10 cellular contexts compared by ENCODE assay signal in genomic region chr1:228810855-228811654, GRCh38.
DNase-seq lines count a peak whose midpoint lies in the region; ATAC-seq and TF ChIP-seq lines count a peak whose summit lies in the region.
"Had no signal": no experiment of that assay in that cellular context is flagged by ENCODE, and none has a peak within 500 bp of the region (broad histone marks: within the 10 kb centered on the region; RNA-seq: fewer than 3 reads in every experiment).

No MANE protein-coding gene starts in this region.

- H3K36me3 Mint-ChIP-seq in activated CD4-positive, alpha-beta T cell treated with anti-CD3 and anti-CD28 coated beads, Interleukin-2, amount 10 ng/mL, durations not matched to agents 7 days and 5 days (ENCODE audit: low read depth) = peaks cover 12% of the 10 kb centered on the region

- CTCF ChIA-PET in activated CD4-positive, alpha-beta T cell treated with anti-CD3 and anti-CD28 coated beads, Interleukin-2, amount 10 ng/mL, durations not matched to agents 7 days and 5 days (lab: Charles Lee) = interaction anchor here (1.0 kb wide), 1 partner anchor 17 kb away, joined by 4 read pairs; no protein-coding TSS in a partner anchor

- H3K36me3 ChIP-seq in thyroid gland = no peaks in the 10 kb centered on the region

- TF ChIP-seq POLR2A in thyroid gland (IDR thresholded peaks at IDR 0.05) = no peak

- intact Hi-C loops in thyroid gland (cut with DNase I) = no loop called here

- ATAC-seq in HG03460 (IDR thresholded peaks at IDR 0.05; ENCODE audit: unreplicated experiment) (peak; percentile 54), GM19455 (IDR thresholded peaks at IDR 0.05; ENCODE audit: unreplicated experiment) (no peak)

- no peak overlapping the region for H3K4me3 ChIP-seq in thyroid gland (replicated peaks in 1 of 3)

- H3K9me3 ChIP-seq in thyroid gland = no peaks in the 10 kb centered on the region

- POLR2A ChIA-PET in activated CD4-positive, alpha-beta T cell treated with anti-CD3 and anti-CD28 coated beads, Interleukin-2, amount 10 ng/mL, durations not matched to agents 7 days and 5 days (lab: Charles Lee) = no interaction called here

- peak overlapping the region; percentile 58 to 87 (median 80) for H3K27ac ChIP-seq in thyroid gland

- no peak overlapping the region for H3K4me3 Mint-ChIP-seq in activated CD4-positive, alpha-beta T cell treated with anti-CD3 and anti-CD28 coated beads, Interleukin-2, amount 10 ng/mL, durations not matched to agents 7 days and 5 days

- H3K9me3 Mint-ChIP-seq in activated CD4-positive, alpha-beta T cell treated with anti-CD3 and anti-CD28 coated beads, Interleukin-2, amount 10 ng/mL, durations not matched to agents 7 days and 5 days = peaks cover 16% of the 10 kb centered on the region

- no peak for TF ChIP-seq CTCF in thyroid gland (IDR thresholded peaks at IDR 0.05)

- H3K4me1 ChIP-seq in thyroid gland = peaks cover 25 to 38% of the 10 kb centered on the region in 2 donors

- H3K27ac Mint-ChIP-seq in activated CD4-positive, alpha-beta T cell treated with anti-CD3 and anti-CD28 coated beads, Interleukin-2, amount 10 ng/mL, durations not matched to agents 7 days and 5 days = peak overlapping the region; percentile 94

- 52 to 55% methylated on average over 6 of the region's 6 CpGs for WGBS in thyroid gland, 2 donors

- DNase-seq in activated CD4-positive, alpha-beta T cell treated with anti-CD3 and anti-CD28 coated beads, Interleukin-2, amount 10 ng/mL, durations not matched to agents 7 days and 5 days = peak; percentile 61
- no peak for DNase-seq in activated CD4-positive, alpha-beta T cell treated with anti-CD3 and anti-CD28 coated beads for 4 hours
- DNase-seq in globus pallidus (ENCODE audit: low spot score) (peak; percentile 74), thyroid gland (peak; percentile 60 to 62), hepatic stellate cell (ENCODE audit: low spot score) (no peak), HPDE6-E6E7 (ENCODE audit: extremely low spot score) (no peak)
- DNase-seq: ACHN, NCI-H187 had no signal

- H3K27me3 Mint-ChIP-seq in activated CD4-positive, alpha-beta T cell treated with anti-CD3 and anti-CD28 coated beads, Interleukin-2, amount 10 ng/mL, durations not matched to agents 7 days and 5 days = no peaks in the 10 kb centered on the region

- peaks cover 61% of the 10 kb centered on the region for H3K4me1 Mint-ChIP-seq in activated CD4-positive, alpha-beta T cell treated with anti-CD3 and anti-CD28 coated beads, Interleukin-2, amount 10 ng/mL, durations not matched to agents 7 days and 5 days

- no peaks in the 10 kb centered on the region for H3K27me3 ChIP-seq in thyroid gland

Comparison
In these comparisons a context has a peak if more than half of its experiments do, and no peak if none do; other contexts are left out.
1. DNase-seq: peak in activated CD4-positive, alpha-beta T cell treated with anti-CD3 and anti-CD28 coated beads, Interleukin-2, amount 10 ng/mL, durations not matched to agents 7 days and 5 days (single experiment), globus pallidus (single experiment) and thyroid gland (2 of 2); none in activated CD4-positive, alpha-beta T cell treated with anti-CD3 and anti-CD28 coated beads for 4 hours (0 of 2), hepatic stellate cell (single experiment) and HPDE6-E6E7 (single experiment).